Comparison of ENCODE assay signal across 21 cellular contexts in genomic region chr20:61924858-61925554, GRCh38.
"Had no signal": no experiment of that assay in that cellular context is flagged by ENCODE, and none has a peak within 500 bp of the region (broad histone marks: within the 10 kb centered on the region; RNA-seq: fewer than 3 reads in every experiment).

No MANE protein-coding gene starts in this region.

- H3K4me1 Mint-ChIP-seq: activated CD4-positive, alpha-beta memory T cell treated with anti-CD3 and anti-CD28 coated beads, Interleukin-2, amount 10 ng/mL, durations not matched to agents 7 days and 5 days; activated CD4-positive, alpha-beta T cell treated with anti-CD3 and anti-CD28 coated beads, Interleukin-2, amount 10 ng/mL, durations not matched to agents 24 days and 14 days; endodermal cell; mesothelial cell of epicardium; naive thymus-derived CD8-positive, alpha-beta T cell had no signal

- DNase-seq: activated CD4-positive, alpha-beta memory T cell treated with anti-CD3 and anti-CD28 coated beads, Interleukin-2, amount 10 ng/mL, durations not matched to agents 7 days and 5 days; activated CD4-positive, alpha-beta T cell treated with anti-CD3 and anti-CD28 coated beads, Interleukin-2, amount 10 ng/mL, durations not matched to agents 24 days and 14 days; activated effector memory CD4-positive, alpha-beta T cell treated with Interleukin-2 at 50 U/mL for 16 hours; activated naive CD4-positive, alpha-beta T cell treated with anti-CD3 and anti-CD28 coated beads, Interleukin-2, amount 50 U/mL, for 16 hours; activated T-cell treated with anti-CD3 and anti-CD28 coated beads, Interleukin-2, amount 50 U/mL, for 72 hours; endodermal cell; esophagus squamous epithelium; gastrocnemius medialis; head of caudate nucleus; left colon; ovary; stimulated activated CD4-positive, alpha-beta T cell treated with anti-CD3 and anti-CD28 coated beads, Interleukin-1b, Interleukin-23, amount 100 ng/mL, for 48 hours; substantia nigra; thyroid gland had no signal

- H3K4me3 Mint-ChIP-seq: activated CD4-positive, alpha-beta memory T cell treated with anti-CD3 and anti-CD28 coated beads, Interleukin-2, amount 10 ng/mL, durations not matched to agents 7 days and 5 days; activated CD4-positive, alpha-beta T cell treated with anti-CD3 and anti-CD28 coated beads, Interleukin-2, amount 10 ng/mL, durations not matched to agents 24 days and 14 days; activated T-cell treated with anti-CD3 and anti-CD28 coated beads, Interleukin-2, amount 50 U/mL, for 72 hours; endodermal cell; mesothelial cell of epicardium; naive thymus-derived CD8-positive, alpha-beta T cell; neural progenitor cell; stimulated activated naive CD8-positive, alpha-beta T cell treated with anti-CD3 and anti-CD28 coated beads, Interleukin-15, Interleukin-2, amounts not matched to agents 100 ng/mL and 50 ng/mL, for 24 hours had no signal

- H3K27me3 Mint-ChIP-seq: activated CD4-positive, alpha-beta memory T cell treated with anti-CD3 and anti-CD28 coated beads, Interleukin-2, amount 10 ng/mL, durations not matched to agents 7 days and 5 days; activated CD4-positive, alpha-beta T cell treated with anti-CD3 and anti-CD28 coated beads, Interleukin-2, amount 10 ng/mL, durations not matched to agents 24 days and 14 days; stimulated activated naive CD8-positive, alpha-beta T cell treated with anti-CD3 and anti-CD28 coated beads, Interleukin-15, Interleukin-2, amounts not matched to agents 100 ng/mL and 50 ng/mL, for 24 hours had no signal

- H3K4me1 ChIP-seq: esophagus squamous epithelium, gastrocnemius medialis, neural progenitor cell, psoas muscle, right atrium auricular region, thyroid gland had no signal

- H3K9me3 Mint-ChIP-seq: activated CD4-positive, alpha-beta memory T cell treated with anti-CD3 and anti-CD28 coated beads, Interleukin-2, amount 10 ng/mL, durations not matched to agents 7 days and 5 days; activated CD4-positive, alpha-beta T cell treated with anti-CD3 and anti-CD28 coated beads, Interleukin-2, amount 10 ng/mL, durations not matched to agents 24 days and 14 days; activated T-cell treated with anti-CD3 and anti-CD28 coated beads, Interleukin-2, amount 50 U/mL, for 72 hours; mesothelial cell of epicardium; naive thymus-derived CD8-positive, alpha-beta T cell; stimulated activated naive CD8-positive, alpha-beta T cell treated with anti-CD3 and anti-CD28 coated beads, Interleukin-15, Interleukin-2, amounts not matched to agents 100 ng/mL and 50 ng/mL, for 24 hours had no signal

- H3K27me3 ChIP-seq: gastrocnemius medialis, neural progenitor cell, ovary, right atrium auricular region, thyroid gland had no signal

- H3K36me3 ChIP-seq: esophagus squamous epithelium, gastrocnemius medialis, neural progenitor cell, ovary, right atrium auricular region, thyroid gland had no signal

- H3K9me3 ChIP-seq: esophagus squamous epithelium, gastrocnemius medialis, ovary, psoas muscle, right atrium auricular region, thyroid gland had no signal

- H3K4me3 ChIP-seq: coronary artery, esophagus squamous epithelium, gastrocnemius medialis, neural progenitor cell, ovary, psoas muscle, right atrium auricular region, thyroid gland had no signal

- H3K36me3 Mint-ChIP-seq: mesothelial cell of epicardium; naive thymus-derived CD8-positive, alpha-beta T cell had no signal

- H3K27ac ChIP-seq: coronary artery, esophagus squamous epithelium, gastrocnemius medialis, neural progenitor cell, ovary, psoas muscle, right atrium auricular region, thyroid gland had no signal

- ATAC-seq: activated T-cell treated with anti-CD3 and anti-CD28 coated beads, Interleukin-2, amount 50 U/mL, for 72 hours; gastrocnemius medialis; left colon; naive thymus-derived CD8-positive, alpha-beta T cell; psoas muscle had no signal

- H3K27ac Mint-ChIP-seq: activated CD4-positive, alpha-beta memory T cell treated with anti-CD3 and anti-CD28 coated beads, Interleukin-2, amount 10 ng/mL, durations not matched to agents 7 days and 5 days; activated CD4-positive, alpha-beta T cell treated with anti-CD3 and anti-CD28 coated beads, Interleukin-2, amount 10 ng/mL, durations not matched to agents 24 days and 14 days; activated T-cell treated with anti-CD3 and anti-CD28 coated beads, Interleukin-2, amount 50 U/mL, for 72 hours; endodermal cell; mesothelial cell of epicardium; neural progenitor cell; stimulated activated naive CD8-positive, alpha-beta T cell treated with anti-CD3 and anti-CD28 coated beads, Interleukin-15, Interleukin-2, amounts not matched to agents 100 ng/mL and 50 ng/mL, for 24 hours had no signal
